In the genomic region with DNA sequence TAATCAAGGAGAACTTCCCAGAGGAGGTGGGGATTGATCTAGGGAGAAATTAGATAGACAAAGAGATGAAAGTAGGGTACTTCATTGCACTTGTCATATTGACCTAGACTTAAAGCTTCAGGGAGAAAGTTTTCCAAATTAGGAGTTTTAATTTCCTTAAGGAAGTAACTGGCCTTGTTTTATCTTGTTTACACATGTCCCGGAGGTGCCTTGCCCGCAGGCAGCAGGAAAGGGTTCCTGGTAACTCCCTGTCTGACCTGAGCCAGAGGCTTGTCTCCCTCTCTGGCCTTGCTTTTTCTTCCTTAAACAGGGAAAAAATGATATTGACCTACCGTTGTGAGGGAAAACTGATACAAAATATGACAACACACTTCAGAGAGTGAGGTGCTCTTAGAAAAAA, we compare ENCODE assay signal across 26 cellular contexts.
DNase-seq lines count a peak whose midpoint lies in the region; ATAC-seq, FAIRE-seq and TF ChIP-seq lines count a peak whose summit lies in the region.
"Had no signal": no experiment of that assay in that cellular context is flagged by ENCODE, and none has a peak within 500 bp of the region (broad histone marks: within the 10 kb centered on the region; RNA-seq: fewer than 3 reads in every experiment).

No MANE protein-coding gene starts in this region.

- no peaks in the 10 kb centered on the region for H4K20me1 ChIP-seq in BLaER1

- ATAC-seq in left colon = peak; percentile 75
- no peak for ATAC-seq in HG03342 (IDR thresholded peaks at IDR 0.05; ENCODE audit: unreplicated experiment)

- peaks cover 13% of the 10 kb centered on the region for H3K4me1 ChIP-seq in BLaER1
- H3K4me1 ChIP-seq: tibial artery had no signal

- no peak overlapping the region for H3K27ac Mint-ChIP-seq in T-helper 2 cell treated with Interferon-gamma antibody and Interleukin-4, amounts not matched to agents 5 μg/mL and 100 μg/mL, for 36 hours
- H3K27ac Mint-ChIP-seq: activated CD4-positive, alpha-beta memory T cell treated with anti-CD3 and anti-CD28 coated beads, Interleukin-2, amount 10 ng/mL, durations not matched to agents 7 days and 5 days; activated naive CD4-positive, alpha-beta T cell treated with anti-CD3 and anti-CD28 coated beads, Interleukin-2, amount 10 ng/mL, durations not matched to agents 7 days and 5 days; natural killer cell treated with Interleukin-12 subunit alpha and Interleukin-12 subunit beta and Interleukin-15 and Interleukin-18, amount 100 ng/mL, for 72 hours had no signal

- H3K27me3 ChIP-seq in BLaER1 (no peaks in the 10 kb centered on the region), bronchial epithelial cell (ENCODE audit: control insufficient read depth, insufficient read depth, low read length) (no peaks in the 10 kb centered on the region)
- H3K27me3 ChIP-seq: adrenal gland had no signal

- H3K36me3 ChIP-seq in BLaER1 (no peaks in the 10 kb centered on the region), bronchial epithelial cell (ENCODE audit: control insufficient read depth, insufficient read depth, low read length) (no peaks in the 10 kb centered on the region)
- H3K36me3 ChIP-seq: adrenal gland, tibial artery had no signal

- H3K4me3 Mint-ChIP-seq in T-helper 2 cell treated with Interferon-gamma antibody and Interleukin-4, amounts not matched to agents 5 μg/mL and 100 μg/mL, for 36 hours = no peak overlapping the region
- H3K4me3 Mint-ChIP-seq: activated CD4-positive, alpha-beta memory T cell treated with anti-CD3 and anti-CD28 coated beads, Interleukin-2, amount 10 ng/mL, durations not matched to agents 7 days and 5 days; activated naive CD4-positive, alpha-beta T cell treated with anti-CD3 and anti-CD28 coated beads, Interleukin-2, amount 10 ng/mL, durations not matched to agents 7 days and 5 days; central memory CD8-positive, alpha-beta T cell; natural killer cell treated with Interleukin-12 subunit alpha and Interleukin-12 subunit beta and Interleukin-15 and Interleukin-18, amount 100 ng/mL, for 72 hours had no signal

- H3K9me3 Mint-ChIP-seq in T-helper 2 cell treated with Interferon-gamma antibody and Interleukin-4, amounts not matched to agents 5 μg/mL and 100 μg/mL, for 36 hours = no peaks in the 10 kb centered on the region
- H3K9me3 Mint-ChIP-seq: activated CD4-positive, alpha-beta memory T cell treated with anti-CD3 and anti-CD28 coated beads, Interleukin-2, amount 10 ng/mL, durations not matched to agents 7 days and 5 days; activated naive CD4-positive, alpha-beta T cell treated with anti-CD3 and anti-CD28 coated beads, Interleukin-2, amount 10 ng/mL, durations not matched to agents 7 days and 5 days; central memory CD8-positive, alpha-beta T cell; natural killer cell treated with Interleukin-12 subunit alpha and Interleukin-12 subunit beta and Interleukin-15 and Interleukin-18, amount 100 ng/mL, for 72 hours had no signal

- H3K9ac ChIP-seq in BLaER1 = no peak overlapping the region
- H3K9ac ChIP-seq: KMS-11 had no signal

- DNase-seq in OCI-M1 (lab: John Stamatoyannopoulos, UW) (peak; percentile 4), bronchial epithelial cell (ENCODE audit: low read depth) (peak; percentile 81), left colon (peak; percentile 56 to 82), SKM-1 treated with dmso at 0.1 percent for 144 hours (lab: John Stamatoyannopoulos, UW; ENCODE audit: unreplicated experiment) (no peak), NCI-H774 (lab: John Stamatoyannopoulos, UW) (no peak)
- no peak for DNase-seq in T-helper 2 cell treated with Interferon-gamma antibody and Interleukin-4, amounts not matched to agents 5 μg/mL and 100 μg/mL, for 36 hours (ENCODE audit: low spot score)
- DNase-seq: activated CD4-positive, alpha-beta memory T cell treated with anti-CD3 and anti-CD28 coated beads, Interleukin-2, amount 10 ng/mL, durations not matched to agents 7 days and 5 days; activated CD4-positive, CD25-positive, alpha-beta regulatory T cell treated with anti-CD3 and anti-CD28 coated beads, Interleukin-2, amount 50 U/mL, for 72 hours; activated naive CD4-positive, alpha-beta T cell treated with anti-CD3 and anti-CD28 coated beads, Interleukin-2, amount 10 ng/mL, durations not matched to agents 7 days and 5 days; adrenal gland; H7; islet precursor cell; midbrain; NCI-H1436 treated with DMSO at 0.1 percent for 48 hours; occipital lobe; stimulated activated CD4-positive, alpha-beta T cell treated with anti-CD3 and anti-CD28 coated beads, Interleukin-15, amount 100 ng/mL, for 24 hours; stimulated activated CD4-positive, alpha-beta T cell treated with anti-CD3 and anti-CD28 coated beads, Interleukin-4, amount 100 ng/mL, for 4 hours; tibial artery had no signal

- H3K4me1 Mint-ChIP-seq in T-helper 2 cell treated with Interferon-gamma antibody and Interleukin-4, amounts not matched to agents 5 μg/mL and 100 μg/mL, for 36 hours (ENCODE audit: low read depth) = no peaks in the 10 kb centered on the region
- H3K4me1 Mint-ChIP-seq: activated CD4-positive, alpha-beta memory T cell treated with anti-CD3 and anti-CD28 coated beads, Interleukin-2, amount 10 ng/mL, durations not matched to agents 7 days and 5 days; activated naive CD4-positive, alpha-beta T cell treated with anti-CD3 and anti-CD28 coated beads, Interleukin-2, amount 10 ng/mL, durations not matched to agents 7 days and 5 days; central memory CD8-positive, alpha-beta T cell had no signal

- no peaks in the 10 kb centered on the region for H3K9me3 ChIP-seq in BLaER1
- H3K9me3 ChIP-seq: adrenal gland, tibial artery had no signal

- no peak overlapping the region for H3K27ac ChIP-seq in BLaER1
- H3K27ac ChIP-seq: adrenal gland, KMS-11, SK-N-MC, tibial artery had no signal

- H3K4me2 ChIP-seq in BLaER1 = peak overlapping the region; percentile 19; the same call in 1 of the 2 replicates
- H3K4me2 ChIP-seq: KMS-11 had no signal

- FAIRE-seq in bronchial epithelial cell (lab: Jason Lieb, UNC) = no peak
- FAIRE-seq: GM12892, TTC549 had no signal

- intact Hi-C loops in left colon (cut with DNase I, micrococcal nuclease) = no loop called here

- TF ChIP-seq CTCF in bronchial epithelial cell (IDR thresholded peaks at IDR 0.05; ENCODE audit: insufficient read depth, low read length, severe bottlenecking) = no peak

- H3K4me3 ChIP-seq in BLaER1 (no peak overlapping the region), bronchial epithelial cell (ENCODE audit: low read depth, low read length) (no peak overlapping the region)
- H3K4me3 ChIP-seq: adrenal gland, SK-N-MC, tibial artery had no signal

- no peaks in the 10 kb centered on the region for H3K36me3 Mint-ChIP-seq in T-helper 2 cell treated with Interferon-gamma antibody and Interleukin-4, amounts not matched to agents 5 μg/mL and 100 μg/mL, for 36 hours (ENCODE audit: low read depth)
- H3K36me3 Mint-ChIP-seq: activated naive CD4-positive, alpha-beta T cell treated with anti-CD3 and anti-CD28 coated beads, Interleukin-2, amount 10 ng/mL, durations not matched to agents 7 days and 5 days; natural killer cell treated with Interleukin-12 subunit alpha and Interleukin-12 subunit beta and Interleukin-15 and Interleukin-18, amount 100 ng/mL, for 72 hours had no signal

- peaks cover 3% of the 10 kb centered on the region for H3K27me3 Mint-ChIP-seq in T-helper 2 cell treated with Interferon-gamma antibody and Interleukin-4, amounts not matched to agents 5 μg/mL and 100 μg/mL, for 36 hours (ENCODE audit: low read depth)

Comparison
In these comparisons a context has a peak if more than half of its experiments do, and no peak if none do; other contexts are left out.
1. DNase-seq: peak in OCI-M1 (single experiment), bronchial epithelial cell (single experiment) and left colon (2 of 2); none in SKM-1 treated with dmso at 0.1 percent for 144 hours (single experiment), T-helper 2 cell treated with Interferon-gamma antibody and Interleukin-4, amounts not matched to agents 5 μg/mL and 100 μg/mL, for 36 hours (single experiment) and NCI-H774 (single experiment).